In genomic region chr5:10689391-10690081, GRCh38 we compare ENCODE assay signal across 8 cellular contexts.
DNase-seq lines count a peak whose midpoint lies in the region; ATAC-seq, FAIRE-seq and TF ChIP-seq lines count a peak whose summit lies in the region.

No MANE protein-coding gene starts in this region.

- ATAC-seq in GM12878 (peak; percentile 75), HG02938 (IDR thresholded peaks at IDR 0.05; ENCODE audit: unreplicated experiment) (no peak), HG03521 (IDR thresholded peaks at IDR 0.05; ENCODE audit: unreplicated experiment) (no peak)

- no peak overlapping the region for H3K4me2 ChIP-seq in GM12878 (ENCODE audit: control insufficient read depth, insufficient read depth)

- H3K4me1 ChIP-seq in GM12878 (ENCODE audit: control insufficient read depth, insufficient read depth, low read length), result peaks cover 19% of the 10 kb centered on the region

- POLR2A ChIA-PET in GM12878 (lab: Charles Lee), result interaction anchor here (0.9 to 1.2 kb wide), 2 partner anchors 55 to 62 kb away, joined by 4 to 5 read pairs; no protein-coding TSS in a partner anchor

- no peak overlapping the region for H3K4me3 ChIP-seq in GM12878

- WGBS in GM12878 (ENCODE audit: insufficient coverage, insufficient replicate concordance, low lambda C conversion rate, missing lambda C conversion rate), result 77% methylated on average over 11 of the region's 11 CpGs

- in situ Hi-C loops in GM12878 (cut with MboI), result loop anchor here (5.0 to 10.0 kb wide), 2 partner anchors 175 to 237 kb away; no protein-coding TSS in a partner anchor

- BruUV-seq in GM12878 (replicated peaks; lab: Mats Ljungman, UMichigan), result no TSS peak

- no peak overlapping the region for H3K9ac ChIP-seq in GM12878 (ENCODE audit: control insufficient read depth, insufficient read depth, low read length)

- no peaks in the 10 kb centered on the region for H3K27me3 ChIP-seq in GM12878 (replicated peaks in 1 of 2; ENCODE audit: control insufficient read depth in 2 of 2, insufficient read depth in 2 of 2, low read length in 1 of 2)

- TF ChIP-seq POLR2A in GM12878 (IDR thresholded peaks at IDR 0.05; ENCODE audit: low read depth, low read length), result no peak

- H3K79me2 ChIP-seq in GM12878 (ENCODE audit: control insufficient read depth, insufficient read depth, low read length), result peaks cover 6% of the 10 kb centered on the region

- no peak for TF ChIP-seq EP300 in GM12878 (IDR thresholded peaks at IDR 0.05; ENCODE audit: borderline replicate concordance in 1 of 2, control insufficient read depth in 1 of 2, low read depth in 2 of 2, low read length in 2 of 2)

- DNase-seq in stimulated activated CD4-positive, alpha-beta T cell treated with anti-CD3 and anti-CD28 coated beads, Interleukin-1b, Interleukin-23, amount 100 ng/mL, for 48 hours, result peak; percentile 35
- no peak for DNase-seq in stimulated activated CD4-positive, alpha-beta T cell treated with anti-CD3 and anti-CD28 coated beads, Interleukin-4, amount 100 ng/mL, for 1 hour
- DNase-seq in NCI-H226, result peak; percentile 25
- DNase-seq in GM12878 (ENCODE audit: low read depth, low spot score), result no peak
- DNase-seq in myocyte (ENCODE audit: low read depth), result peak; percentile 55
- no peak for DNase-seq in COR-L47 (lab: John Stamatoyannopoulos, UW)

- FAIRE-seq in GM12878 (lab: Jason Lieb, UNC), result peak; percentile 70

- no peak overlapping the region for H3K27ac ChIP-seq in GM12878 (ENCODE audit: control insufficient read depth, insufficient read depth)

- no peak overlapping the region for H2AFZ ChIP-seq in GM12878 (ENCODE audit: control insufficient read depth, low read depth, low read length)

- RAD21 ChIA-PET in GM12878 (lab: Charles Lee; ENCODE audit: unreplicated experiment), result interaction anchor here (0.6 to 4.2 kb wide), 12 partner anchors 46 to 236 kb away, joined by 3 to 44 read pairs (median 4); no protein-coding TSS in a partner anchor

- peaks cover 2 to 7% of the 10 kb centered on the region in 2 experiments; a peak in 3 of 4 replicates for H3K36me3 ChIP-seq in GM12878 (ENCODE audit: control insufficient read depth in 2 of 2, insufficient read depth in 2 of 2, low read length in 1 of 2)

- H3K9me3 ChIP-seq in GM12878 (replicated peaks; ENCODE audit: control insufficient read depth, insufficient read depth, low read length), result peaks cover 16% of the 10 kb centered on the region

- no peaks in the 10 kb centered on the region for H4K20me1 ChIP-seq in GM12878 (ENCODE audit: control insufficient read depth, insufficient read depth)

- peak; percentile 36 to 79 (median 67); a peak in 5 of 6 replicates for TF ChIP-seq CTCF in GM12878 (IDR thresholded peaks at IDR 0.05 in 2 of 3, conservative IDR thresholded peaks at IDR 0.05 in 1 of 3; ENCODE audit: control insufficient read depth in 2 of 3, extremely low read depth in 1 of 3, insufficient read depth in 1 of 3, low read depth in 3 of 3, low read length in 3 of 3)

- CTCF ChIA-PET in GM12878 (lab: Yijun Ruan, JAX), result interaction anchor here (0.6 to 7.0 kb wide), 25 partner anchors 9 to 930 kb away, joined by 3 to 111 read pairs (median 5); no protein-coding TSS in a partner anchor

- intact Hi-C loops in GM12878 (cut with micrococcal nuclease; ENCODE audit: unreplicated experiment), result loop anchor here (1.0 to 10.0 kb wide), 4 partner anchors 54 to 485 kb away; no protein-coding TSS in a partner anchor

- SMC1A ChIA-PET in GM12878 (lab: Charles Lee; ENCODE audit: uncharacterized antibody, unreplicated experiment), result interaction anchor here (0.6 to 4.5 kb wide), 16 partner anchors 10 to 299 kb away, joined by 3 to 37 read pairs (median 3); no protein-coding TSS in a partner anchor

- TF ChIP-seq RAD21 in GM12878 (IDR thresholded peaks at IDR 0.05; ENCODE audit: insufficient read depth, low read depth, low read length), result peak; percentile 76

TF ChIP-seq in GM12878, 131 proteins besides CTCF, POLR2A, EP300 and RAD21 (continues in another document):
- TF ChIP-seq TBL1XR1 (IDR thresholded peaks at IDR 0.05; ENCODE audit: low read depth, low read length) (no peak), NRF1 (conservative IDR thresholded peaks at IDR 0.05; ENCODE audit: low read depth, low read length) (no peak), IKZF2 (IDR thresholded peaks at IDR 0.05) (no peak), IRF3 (IDR thresholded peaks at IDR 0.05) (no peak), ZNF207 (IDR thresholded peaks at IDR 0.05; ENCODE audit: borderline replicate concordance) (no peak), CREB1 (IDR thresholded peaks at IDR 0.05; ENCODE audit: low read depth) (no peak), CEBPZ (IDR thresholded peaks at IDR 0.05; ENCODE audit: low read depth, low read length) (no peak), NFIC (IDR thresholded peaks at IDR 0.05; ENCODE audit: low read depth, low read length) (no peak), TARDBP (IDR thresholded peaks at IDR 0.05; ENCODE audit: borderline replicate concordance) (no peak), ZNF592 (IDR thresholded peaks at IDR 0.05) (no peak), SUPT20H (IDR thresholded peaks at IDR 0.05; ENCODE audit: borderline replicate concordance, control insufficient read depth, low read depth, low read length) (no peak), SMC3 (IDR thresholded peaks at IDR 0.05; ENCODE audit: borderline replicate concordance, low read length) (peak; percentile 68; the same call in 1 of the 2 replicates)

Comparison
In these comparisons a context has a peak if more than half of its experiments do, and no peak if none do; other contexts are left out.
1. DNase-seq: peak in stimulated activated CD4-positive, alpha-beta T cell treated with anti-CD3 and anti-CD28 coated beads, Interleukin-1b, Interleukin-23, amount 100 ng/mL, for 48 hours (single experiment), NCI-H226 (single experiment) and myocyte (single experiment); none in stimulated activated CD4-positive, alpha-beta T cell treated with anti-CD3 and anti-CD28 coated beads, Interleukin-4, amount 100 ng/mL, for 1 hour (single experiment), GM12878 (single experiment) and COR-L47 (single experiment).